In genomic region chr5:38871790-38872551, GRCh38 we compare ENCODE assay signal across 12 cellular contexts. TPM values are rescaled to one million over a fixed set of nuclear protein-coding genes. Genes with fewer than 3 reads are reported as not detected.
DNase-seq lines count a peak whose midpoint lies in the region; ATAC-seq and TF ChIP-seq lines count a peak whose summit lies in the region.
"Had no signal": no experiment of that assay in that cellular context is flagged by ENCODE, and none has a peak within 500 bp of the region (broad histone marks: within the 10 kb centered on the region; RNA-seq: fewer than 3 reads in every experiment).

No MANE protein-coding gene starts in this region.

- TF ChIP-seq CTCF in foreskin keratinocyte (conservative IDR thresholded peaks at IDR 0.05): no peak

- H3K27ac ChIP-seq in foreskin keratinocyte: peak overlapping the region; percentile 94

- peak; percentile 98 for ATAC-seq in SK-N-SH treated with all-trans-retinoic acid at 6 μM for 48 hours
- peak; percentile 99 for ATAC-seq in foreskin keratinocyte
- no peak for ATAC-seq in HG02870 (IDR thresholded peaks at IDR 0.05; ENCODE audit: unreplicated experiment)
- ATAC-seq: GM12878 had no signal

- no peaks in the 10 kb centered on the region for H3K27me3 ChIP-seq in foreskin keratinocyte

- DNase-seq in GM04503 (ENCODE audit: low read depth): peak; percentile 98
- DNase-seq in foreskin keratinocyte: peak; percentile 99 to 100
- DNase-seq in skeletal muscle cell (ENCODE audit: low read depth): peak; percentile 97
- DNase-seq in NCI-H1105 (lab: John Stamatoyannopoulos, UW): no peak
- no peak for DNase-seq in stimulated activated CD4-positive, alpha-beta T cell treated with anti-CD3 and anti-CD28 coated beads, Interleukin-2, amount 100 ng/mL, for 48 hours
- DNase-seq in NCI-H2081 (lab: John Stamatoyannopoulos, UW): no peak
- DNase-seq: activated naive CD8-positive, alpha-beta T cell treated with anti-CD3 and anti-CD28 coated beads, Interleukin-2, amount 10 ng/mL, durations not matched to agents 7 days and 5 days; NCI-H1694 treated with DMSO at 0.1 percent for 48 hours had no signal

- peaks cover 21% of the 10 kb centered on the region for H3K4me1 ChIP-seq in foreskin keratinocyte

- H3K4me3 ChIP-seq in skeletal muscle cell (ENCODE audit: low read depth, low read length): no peak overlapping the region
- H3K4me3 ChIP-seq: GM12878 had no signal

TF ChIP-seq in SK-N-SH treated with all-trans-retinoic acid at 6 μM for 48 hours, 23 proteins besides CTCF, POLR2A, EP300 and RAD21:
- TF ChIP-seq ZFP3 (CRISPR knock-in tag; IDR thresholded peaks at IDR 0.05) (0 out of 2 replicates have a peak, but pooled peaks have one; percentile 50), ZC3H10 (CRISPR knock-in tag; IDR thresholded peaks at IDR 0.05) (peak; percentile 42; the same call in 1 of the 2 replicates), ESRRG (CRISPR knock-in tag; IDR thresholded peaks at IDR 0.05) (no peak), CSDC2 (CRISPR knock-in tag; IDR thresholded peaks at IDR 0.05) (no peak), GLIS3 (CRISPR knock-in tag; IDR thresholded peaks at IDR 0.05) (no peak), ISL1 (CRISPR knock-in tag; IDR thresholded peaks at IDR 0.05) (peak; percentile 78), ZNF70 (CRISPR knock-in tag; IDR thresholded peaks at IDR 0.05) (no peak), PPARA (CRISPR knock-in tag; IDR thresholded peaks at IDR 0.05; ENCODE audit: borderline replicate concordance) (no peak)

RNA-seq across cellular contexts. Expression of gene OSMR, which starts 26.2 kb away (rescaled TPM):
- 28.0 and 31.5 TPM in 2 replicates for total RNA-seq in foreskin keratinocyte
- polyA plus RNA-seq in foreskin keratinocyte: 9.2 and 11.5 TPM in 2 replicates
- total RNA-seq: activated naive CD8-positive, alpha-beta T cell treated with anti-CD3 and anti-CD28 coated beads, Interleukin-2, amount 10 ng/mL, durations not matched to agents 7 days and 5 days; T-helper 2 cell treated with Interferon-gamma antibody and Interleukin-4, amounts not matched to agents 100 ng/mL and 5 ng/mL, for 36 hours had no signal

Comparison
In these comparisons a context has a peak if more than half of its experiments do, and no peak if none do; other contexts are left out.
1. DNase-seq: peak in GM04503 (single experiment), foreskin keratinocyte (2 of 2) and skeletal muscle cell (single experiment); none in NCI-H1105 (single experiment), stimulated activated CD4-positive, alpha-beta T cell treated with anti-CD3 and anti-CD28 coated beads, Interleukin-2, amount 100 ng/mL, for 48 hours (0 of 2) and NCI-H2081 (0 of 2).